12 cellular contexts compared by ENCODE assay signal in genomic region chr12:90174198-90174510, GRCh38.
A peak's percentile ranks its signal among the peaks of the same experiment; 100 is the strongest.
DNase-seq lines count a peak whose midpoint lies in the region; ATAC-seq and TF ChIP-seq lines count a peak whose summit lies in the region.
"Had no signal": no experiment of that assay in that cellular context is flagged by ENCODE, and none has a peak within 500 bp of the region (broad histone marks: within the 10 kb centered on the region; RNA-seq: fewer than 3 reads in every experiment).

No MANE protein-coding gene starts in this region.

- TF ChIP-seq CTCF in epithelial cell of esophagus (IDR thresholded peaks at IDR 0.05; ENCODE audit: insufficient read depth, low read depth, low read length, missing control alignments): no peak

- H3K4me3 ChIP-seq in epithelial cell of esophagus (ENCODE audit: low read length): no peak overlapping the region
- H3K4me3 ChIP-seq: GM23338, smooth muscle cell, testis had no signal

- DNase-seq in COR-L47 (lab: John Stamatoyannopoulos, UW) (peak; percentile 15), NCI-H1694 (lab: John Stamatoyannopoulos, UW) (peak; percentile 91), epithelial cell of esophagus (ENCODE audit: low read depth) (peak; percentile 24), islet precursor cell (no peak), amniotic stem cell (lab: John Stamatoyannopoulos, UW) (no peak), T1000 (lab: John Stamatoyannopoulos, UW) (no peak)
- DNase-seq: testis had no signal

- ATAC-seq in GM18907 (IDR thresholded peaks at IDR 0.05; ENCODE audit: unreplicated experiment) (peak; percentile 68), GM21786 (IDR thresholded peaks at IDR 0.05; ENCODE audit: unreplicated experiment) (no peak)
- ATAC-seq: GM23338, Panc1 had no signal

Comparison
In these comparisons a context has a peak if more than half of its experiments do, and no peak if none do; other contexts are left out.
1. DNase-seq: peak in COR-L47 (single experiment), NCI-H1694 (single experiment) and epithelial cell of esophagus (single experiment); none in islet precursor cell (single experiment), amniotic stem cell (single experiment) and T1000 (single experiment).